33 cellular contexts compared by ENCODE assay signal in the genomic region with DNA sequence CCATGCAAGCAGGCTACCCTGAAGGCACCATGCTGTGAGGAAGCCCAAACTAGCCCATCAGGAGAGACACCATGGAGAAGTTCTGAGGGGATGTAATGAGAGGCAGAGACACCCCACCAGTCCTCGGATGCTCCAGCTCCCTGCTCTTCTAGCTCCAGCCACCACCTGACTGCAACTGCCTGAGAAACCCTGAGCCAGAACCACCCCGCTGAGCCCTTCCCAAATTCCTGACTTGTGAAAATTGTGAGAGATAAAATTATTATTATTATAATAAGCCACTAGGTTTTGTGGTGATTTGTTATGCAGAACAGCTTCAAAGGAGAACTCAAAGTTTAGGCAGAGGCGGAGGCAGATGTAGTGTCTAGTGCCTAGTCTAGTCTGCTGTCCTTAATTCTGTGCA.
"Had no signal": no experiment of that assay in that cellular context is flagged by ENCODE, and none has a peak within 500 bp of the region (broad histone marks: within the 10 kb centered on the region; RNA-seq: fewer than 3 reads in every experiment).

No MANE protein-coding gene starts in this region.

- H3K4me1 ChIP-seq: body of pancreas, breast epithelium had no signal

- DNase-seq: activated B cell treated with CpG ODN at 0.5 μM for 24 hours; activated CD4-positive, alpha-beta T cell treated with anti-CD3 and anti-CD28 coated beads for 48 hours; activated CD4-positive, alpha-beta T cell treated with anti-CD3 and anti-CD28 coated beads, Interleukin-2, amount 50 U/mL, for 1 hour; activated CD4-positive, alpha-beta T cell treated with anti-CD3 and anti-CD28 coated beads, Interleukin-2, amount 50 U/mL, for 48 hours; activated CD8-positive, alpha-beta memory T cell treated with anti-CD3 and anti-CD28 coated beads, Interleukin-2, amount 10 ng/mL, durations not matched to agents 7 days and 5 days; activated CD8-positive, alpha-beta memory T cell treated with anti-CD3 and anti-CD28 coated beads, Interleukin-2, amount 50 U/mL, for 4 hours; activated CD8-positive, alpha-beta T cell treated with anti-CD3 and anti-CD28 coated beads, Interleukin-2, amount 10 ng/mL, durations not matched to agents 7 days and 5 days; activated effector memory CD4-positive, alpha-beta T cell treated with anti-CD3 and anti-CD28 coated beads, Interleukin-2, amount 50 U/mL, for 16 hours; activated naive CD4-positive, alpha-beta T cell treated with anti-CD3 and anti-CD28 coated beads for 36 hours; activated naive CD8-positive, alpha-beta T cell treated with anti-CD3 and anti-CD28 coated beads for 36 hours; activated naive CD8-positive, alpha-beta T cell treated with anti-CD3 and anti-CD28 coated beads, Interleukin-2, amount 50 U/mL, for 24 hours; activated T-cell treated with anti-CD3 and anti-CD28 coated beads, Interleukin-2, amount 50 U/mL, for 1 hour; activated T-cell treated with anti-CD3 and anti-CD28 coated beads, Interleukin-2, amount 50 U/mL, for 48 hours; adrenal gland; amygdala; aorta; body of pancreas; central memory CD4-positive, alpha-beta T cell; cerebellar nuclear complex; dorsolateral prefrontal cortex; effector memory CD4-positive, alpha-beta T cell; endodermal cell; foreskin fibroblast; T-helper 1 cell; T-helper 17 cell; T1000; WERI-Rb-1 had no signal

- H3K36me3 ChIP-seq: adrenal gland, breast epithelium, cardiac muscle cell, WERI-Rb-1 had no signal

- H3K9me3 ChIP-seq: adrenal gland, body of pancreas, breast epithelium had no signal

- H3K27me3 ChIP-seq: adrenal gland, body of pancreas, breast epithelium, cardiac muscle cell, dorsolateral prefrontal cortex had no signal

- FAIRE-seq: frontal cortex had no signal

- ATAC-seq: activated CD4-positive, CD25-positive, alpha-beta regulatory T cell treated with anti-CD3 and anti-CD28 coated beads, Interleukin-2, amount 50 U/mL, for 24 hours; activated CD8-positive, alpha-beta memory T cell treated with anti-CD3 and anti-CD28 coated beads, Interleukin-2, amount 10 ng/mL, durations not matched to agents 7 days and 5 days; activated CD8-positive, alpha-beta T cell treated with anti-CD3 and anti-CD28 coated beads, Interleukin-2, amount 10 ng/mL, durations not matched to agents 7 days and 5 days; activated naive CD8-positive, alpha-beta T cell treated with anti-CD3 and anti-CD28 coated beads, Interleukin-2, amount 50 U/mL, for 24 hours; body of pancreas; esophagus mucosa; T-helper 17 cell had no signal

- H3K27ac ChIP-seq: adrenal gland, body of pancreas, breast epithelium, dorsolateral prefrontal cortex, WERI-Rb-1 had no signal

- H3K4me3 ChIP-seq: adrenal gland, body of pancreas, breast epithelium, cardiac muscle cell, coronary artery, dorsolateral prefrontal cortex had no signal
